In genomic region chr12:106248177-106248848, GRCh38 we compare ENCODE assay signal across 1 cellular context.
TF ChIP-seq lines count a peak whose summit lies in the region.

No MANE protein-coding gene starts in this region.

TF ChIP-seq in GM23338, 12 proteins besides CTCF, POLR2A, EP300 and RAD21 (continued from another document):
- no peak for TF ChIP-seq REST (IDR thresholded peaks at IDR 0.05; ENCODE audit: unreplicated experiment)
- TF ChIP-seq ZNF114 (CRISPR knock-in tag; IDR thresholded peaks at IDR 0.05), result no peak
- TF ChIP-seq NANOG (IDR thresholded peaks at IDR 0.05; ENCODE audit: borderline replicate concordance), result no peak
- TF ChIP-seq EZH2phosphoT487 (IDR thresholded peaks at IDR 0.05; ENCODE audit: unreplicated experiment), result no peak
- TF ChIP-seq STAT1 (IDR thresholded peaks at IDR 0.05; ENCODE audit: unreplicated experiment), result no peak
- TF ChIP-seq POLR2AphosphoS5 (IDR thresholded peaks at IDR 0.05; ENCODE audit: low read depth), result no peak
TF ChIP-seq in GM23338: peak in this region for 0.
